ENCODE assay signal across 8 cellular contexts in the genomic region with DNA sequence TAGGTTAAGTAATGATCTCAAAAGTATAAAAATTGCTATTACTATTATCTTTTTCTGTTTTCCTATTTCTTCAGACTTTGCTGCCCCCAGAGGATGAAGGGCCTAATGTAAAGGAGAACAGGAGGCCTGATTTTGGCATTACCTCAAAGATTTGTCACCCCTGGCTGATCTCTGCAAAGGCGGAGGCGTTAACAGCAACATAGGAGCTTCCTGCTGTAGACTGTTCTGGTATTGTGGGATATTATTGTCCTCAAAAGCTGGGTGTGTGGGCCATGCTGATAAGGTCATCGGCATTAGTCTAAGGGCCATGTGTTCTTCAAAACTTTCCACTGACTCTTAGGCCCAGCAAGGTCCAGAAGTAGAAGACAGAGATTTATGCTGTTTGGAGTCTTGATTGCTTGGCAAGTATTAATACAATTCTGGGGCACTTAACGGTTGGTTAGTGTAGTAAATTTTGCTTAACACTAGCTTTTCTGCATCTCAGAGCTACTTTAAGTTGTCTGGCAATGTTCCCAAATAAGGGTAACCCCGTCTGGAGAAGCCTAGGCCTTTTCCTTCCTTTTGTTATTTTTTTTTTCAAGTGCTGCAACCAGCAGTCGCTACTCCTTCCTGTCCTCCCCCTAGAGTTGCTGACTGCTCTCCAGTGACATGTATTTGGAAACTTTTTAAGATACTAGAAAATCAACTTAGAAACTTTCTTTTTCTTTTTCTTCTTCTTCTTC. TPM values are rescaled to one million over a fixed set of nuclear protein-coding genes. Genes with fewer than 3 reads are reported as not detected.
DNase-seq lines count a peak whose midpoint lies in the region; ATAC-seq and TF ChIP-seq lines count a peak whose summit lies in the region.

No MANE protein-coding gene starts in this region.

- in situ Hi-C loops in KBM-7 (cut with MboI; ENCODE audit: low pct_unique_long_range_greater_than_20kb, low sequenced_read_pairs), result no loop called here

- H3K27ac Mint-ChIP-seq in osteocyte (ENCODE audit: unreplicated experiment), result peak overlapping the region; percentile 90

- DNase-seq in CMK (ENCODE audit: low read depth) (peak; percentile 73), KBM-7 (peak; percentile 84), erythroblast (lab: John Stamatoyannopoulos, UW) (peak; percentile 44 to 86), osteocyte (ENCODE audit: extremely low spot score, unreplicated experiment) (no peak), cerebellar nuclear complex (lab: John Stamatoyannopoulos, UW) (no peak), NCI-H510A treated with DMSO at 0.1 percent for 48 hours (lab: John Stamatoyannopoulos, UW) (no peak)

- ATAC-seq in GM19438 (IDR thresholded peaks at IDR 0.05; ENCODE audit: low read depth, unreplicated experiment) (peak; percentile 82), HG03045 (IDR thresholded peaks at IDR 0.05; ENCODE audit: unreplicated experiment) (no peak)

- TF ChIP-seq CTCF in osteocyte (IDR thresholded peaks at IDR 0.05), result peak; percentile 13

- peak overlapping the region; percentile 28 for H3K4me3 Mint-ChIP-seq in osteocyte (ENCODE audit: unreplicated experiment)

- H3K27me3 Mint-ChIP-seq in osteocyte (ENCODE audit: unreplicated experiment), result no peaks in the 10 kb centered on the region

- peaks cover 15% of the 10 kb centered on the region for H3K4me1 Mint-ChIP-seq in osteocyte (ENCODE audit: unreplicated experiment)

- H3K36me3 Mint-ChIP-seq in osteocyte (ENCODE audit: unreplicated experiment), result no peaks in the 10 kb centered on the region

- TF ChIP-seq POLR2A in erythroblast (IDR thresholded peaks at IDR 0.05; ENCODE audit: low read length), result no peak

- H3K9me3 Mint-ChIP-seq in osteocyte (ENCODE audit: unreplicated experiment), result no peaks in the 10 kb centered on the region

RNA-seq across cellular contexts. Expression of a gene that starts 14.0 kb away (rescaled TPM):
- total RNA-seq in osteocyte, result 1.2 and 1.5 TPM in 2 replicates

RNA-seq across cellular contexts. Expression of a gene that starts 48.2 kb away (rescaled TPM):
- total RNA-seq in osteocyte, result 36.4 and 41.1 TPM in 2 replicates

Comparison
In these comparisons a context has a peak if more than half of its experiments do, and no peak if none do; other contexts are left out.
1. DNase-seq: peak in CMK (single experiment), KBM-7 (single experiment) and erythroblast (2 of 2); none in osteocyte (single experiment), cerebellar nuclear complex (0 of 2) and NCI-H510A treated with DMSO at 0.1 percent for 48 hours (single experiment).